1 cellular context compared by ENCODE assay signal in genomic region chr1:203648281-203648680, GRCh38.
TF ChIP-seq lines count a peak whose summit lies in the region.

No MANE protein-coding gene starts in this region.

TF ChIP-seq in H1, 55 proteins besides CTCF, POLR2A, EP300 and RAD21:
- TF ChIP-seq RFX5 (IDR thresholded peaks at IDR 0.05; ENCODE audit: borderline replicate concordance, low read depth, low read length) (no peak), SIRT6 (IDR thresholded peaks at IDR 0.05; ENCODE audit: low read length) (no peak), JUN (IDR thresholded peaks at IDR 0.05; ENCODE audit: low read depth, low read length) (no peak), ASH2L (IDR thresholded peaks at IDR 0.05; ENCODE audit: low read length) (no peak), KDM4A (IDR thresholded peaks at IDR 0.05; ENCODE audit: low read depth, low read length, severe bottlenecking) (no peak)
